In the genomic region with DNA sequence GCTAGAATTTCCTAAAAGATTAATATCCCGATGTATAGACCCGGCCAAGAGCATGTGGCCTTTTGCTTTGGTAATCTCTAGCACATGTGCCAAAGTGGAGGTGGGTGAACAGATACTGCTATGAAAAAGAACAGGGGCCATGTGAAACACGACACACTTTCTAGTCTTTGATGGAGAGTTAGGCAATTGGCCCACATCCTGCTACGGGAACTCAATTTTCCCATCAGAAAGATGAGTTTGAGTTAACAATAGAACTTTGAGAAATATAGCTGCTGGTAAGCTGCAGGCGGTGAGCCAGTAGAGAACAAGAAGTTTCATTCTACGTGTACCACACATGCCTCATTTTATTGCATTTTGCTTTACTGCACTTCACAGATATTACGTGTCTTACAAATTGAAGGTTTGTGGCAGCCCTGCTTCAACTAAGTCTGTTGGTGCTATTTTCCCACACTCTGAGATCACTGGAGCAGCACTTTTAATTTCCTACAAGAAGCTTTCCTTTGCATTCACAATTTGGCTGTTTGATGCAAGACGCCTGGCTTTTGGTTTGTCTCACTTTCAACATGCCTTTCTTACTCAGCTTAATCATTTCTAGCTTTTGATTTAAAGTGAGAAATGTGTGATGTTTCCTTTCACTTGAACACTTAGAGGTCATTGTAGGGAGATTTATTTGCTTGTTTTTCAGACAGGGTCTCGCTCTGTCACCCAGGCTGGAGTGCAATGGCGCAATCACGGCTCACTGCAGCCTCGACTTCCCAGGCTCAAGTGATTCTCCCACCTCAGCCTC, we compare ENCODE assay signal across 12 cellular contexts.
DNase-seq lines count a peak whose midpoint lies in the region; ATAC-seq and TF ChIP-seq lines count a peak whose summit lies in the region.
"Had no signal": no experiment of that assay in that cellular context is flagged by ENCODE, and none has a peak within 500 bp of the region (broad histone marks: within the 10 kb centered on the region; RNA-seq: fewer than 3 reads in every experiment).

No MANE protein-coding gene starts in this region.

- in situ Hi-C loops in brain microvascular endothelial cell (cut with HindIII; ENCODE audit: low pct_ligation_motif_present, low sequenced_read_pairs), result no loop called here

- no peaks in the 10 kb centered on the region for H3K9me3 Mint-ChIP-seq in activated naive CD4-positive, alpha-beta T cell treated with anti-CD3 and anti-CD28 coated beads, Interleukin-2, amount 10 ng/mL, durations not matched to agents 7 days and 5 days
- no peaks in the 10 kb centered on the region for H3K9me3 Mint-ChIP-seq in stimulated activated effector memory CD8-positive, alpha-beta T cell treated with anti-CD3 and anti-CD28 coated beads, Interleukin-12 subunit alpha, Interleukin-12 subunit beta, amount 100 ng/mL, for 72 hours
- H3K9me3 Mint-ChIP-seq: IgD-negative memory B cell had no signal

- H3K4me3 Mint-ChIP-seq in activated naive CD4-positive, alpha-beta T cell treated with anti-CD3 and anti-CD28 coated beads, Interleukin-2, amount 10 ng/mL, durations not matched to agents 7 days and 5 days, result no peak overlapping the region
- H3K4me3 Mint-ChIP-seq in stimulated activated effector memory CD8-positive, alpha-beta T cell treated with anti-CD3 and anti-CD28 coated beads, Interleukin-12 subunit alpha, Interleukin-12 subunit beta, amount 100 ng/mL, for 72 hours, result no peak overlapping the region
- H3K4me3 Mint-ChIP-seq: IgD-negative memory B cell had no signal

- DNase-seq in activated naive CD4-positive, alpha-beta T cell treated with Interleukin-2 at 50 U/mL for 16 hours, result peak; percentile 8
- DNase-seq in activated naive CD4-positive, alpha-beta T cell treated with anti-CD3 and anti-CD28 coated beads, Interleukin-2, amount 10 ng/mL, durations not matched to agents 7 days and 5 days, result no peak
- DNase-seq in activated T-cell treated with anti-CD3 and anti-CD28 coated beads, Interleukin-2, amount 50 U/mL, for 48 hours, result peak; percentile 55 to 64
- peak in 1 of 2 donors; percentile 72 for DNase-seq in stimulated activated effector memory CD8-positive, alpha-beta T cell treated with anti-CD3 and anti-CD28 coated beads, Interleukin-12 subunit alpha, Interleukin-12 subunit beta, amount 100 ng/mL, for 72 hours (ENCODE audit: low spot score in 2 of 2)
- DNase-seq in brain microvascular endothelial cell (no peak), NCI-H82 treated with DMSO at 0.1 percent for 48 hours (lab: John Stamatoyannopoulos, UW; ENCODE audit: unreplicated experiment) (no peak)
- DNase-seq: dorsolateral prefrontal cortex, glutamatergic neuron had no signal

- CTCF ChIA-PET in activated naive CD4-positive, alpha-beta T cell treated with anti-CD3 and anti-CD28 coated beads, Interleukin-2, amount 10 ng/mL, durations not matched to agents 7 days and 5 days (lab: Charles Lee), result interaction anchor here (0.7 kb wide), 3 partner anchors 48 to 717 kb away, joined by 3 read pairs; no protein-coding TSS in a partner anchor

- peaks cover 2% of the 10 kb centered on the region for H3K36me3 Mint-ChIP-seq in activated naive CD4-positive, alpha-beta T cell treated with anti-CD3 and anti-CD28 coated beads, Interleukin-2, amount 10 ng/mL, durations not matched to agents 7 days and 5 days
- H3K36me3 Mint-ChIP-seq in stimulated activated effector memory CD8-positive, alpha-beta T cell treated with anti-CD3 and anti-CD28 coated beads, Interleukin-12 subunit alpha, Interleukin-12 subunit beta, amount 100 ng/mL, for 72 hours, result peaks cover 12% of the 10 kb centered on the region

- no peak overlapping the region for H3K27ac ChIP-seq in brain microvascular endothelial cell
- H3K27ac ChIP-seq: dorsolateral prefrontal cortex, SK-N-MC had no signal

- H3K4me3 ChIP-seq in brain microvascular endothelial cell (ENCODE audit: low read depth, low read length), result no peak overlapping the region
- H3K4me3 ChIP-seq: dorsolateral prefrontal cortex, SK-N-MC had no signal

- ATAC-seq in HG02759 (IDR thresholded peaks at IDR 0.05; ENCODE audit: unreplicated experiment) (peak; percentile 50), GM18519 (IDR thresholded peaks at IDR 0.05; ENCODE audit: low FRiP score, unreplicated experiment) (no peak)
- ATAC-seq in stimulated activated effector memory CD8-positive, alpha-beta T cell treated with anti-CD3 and anti-CD28 coated beads, Interleukin-12 subunit alpha, Interleukin-12 subunit beta, amount 100 ng/mL, for 72 hours, result peak; percentile 85

- H3K36me3 ChIP-seq in brain microvascular endothelial cell (replicated peaks), result no peaks in the 10 kb centered on the region

- H3K4me1 Mint-ChIP-seq in activated naive CD4-positive, alpha-beta T cell treated with anti-CD3 and anti-CD28 coated beads, Interleukin-2, amount 10 ng/mL, durations not matched to agents 7 days and 5 days, result peaks cover 23% of the 10 kb centered on the region
- H3K4me1 Mint-ChIP-seq in stimulated activated effector memory CD8-positive, alpha-beta T cell treated with anti-CD3 and anti-CD28 coated beads, Interleukin-12 subunit alpha, Interleukin-12 subunit beta, amount 100 ng/mL, for 72 hours, result peaks cover 24% of the 10 kb centered on the region

- H3K27me3 Mint-ChIP-seq in activated naive CD4-positive, alpha-beta T cell treated with anti-CD3 and anti-CD28 coated beads, Interleukin-2, amount 10 ng/mL, durations not matched to agents 7 days and 5 days, result no peaks in the 10 kb centered on the region
- H3K27me3 Mint-ChIP-seq: IgD-negative memory B cell had no signal

- H3K27me3 ChIP-seq in brain microvascular endothelial cell (replicated peaks), result no peaks in the 10 kb centered on the region
- H3K27me3 ChIP-seq: dorsolateral prefrontal cortex had no signal

- TF ChIP-seq CTCF in brain microvascular endothelial cell (IDR thresholded peaks at IDR 0.05; ENCODE audit: low read depth, low read length, missing control alignments), result no peak

- H3K27ac Mint-ChIP-seq in activated naive CD4-positive, alpha-beta T cell treated with anti-CD3 and anti-CD28 coated beads, Interleukin-2, amount 10 ng/mL, durations not matched to agents 7 days and 5 days, result no peak overlapping the region
- peak overlapping the region; percentile 8 for H3K27ac Mint-ChIP-seq in stimulated activated effector memory CD8-positive, alpha-beta T cell treated with anti-CD3 and anti-CD28 coated beads, Interleukin-12 subunit alpha, Interleukin-12 subunit beta, amount 100 ng/mL, for 72 hours
- H3K27ac Mint-ChIP-seq: IgD-negative memory B cell had no signal

Comparison
In these comparisons a context has a peak if more than half of its experiments do, and no peak if none do; other contexts are left out.
1. DNase-seq: peak in activated naive CD4-positive, alpha-beta T cell treated with Interleukin-2 at 50 U/mL for 16 hours (single experiment) and activated T-cell treated with anti-CD3 and anti-CD28 coated beads, Interleukin-2, amount 50 U/mL, for 48 hours (2 of 2); none in activated naive CD4-positive, alpha-beta T cell treated with anti-CD3 and anti-CD28 coated beads, Interleukin-2, amount 10 ng/mL, durations not matched to agents 7 days and 5 days (single experiment), brain microvascular endothelial cell (single experiment) and NCI-H82 treated with DMSO at 0.1 percent for 48 hours (single experiment).